ENCODE assay signal across 14 cellular contexts in genomic region chr20:12318043-12318442, GRCh38.
"Had no signal": no experiment of that assay in that cellular context is flagged by ENCODE, and none has a peak within 500 bp of the region (broad histone marks: within the 10 kb centered on the region; RNA-seq: fewer than 3 reads in every experiment).

No MANE protein-coding gene starts in this region.

- DNase-seq: activated CD8-positive, alpha-beta memory T cell treated with anti-CD3 and anti-CD28 coated beads, Interleukin-2, amount 10 ng/mL, durations not matched to agents 7 days and 5 days; activated effector memory CD4-positive, alpha-beta T cell treated with anti-CD3 and anti-CD28 coated beads, Interleukin-2, amount 50 U/mL, for 16 hours; activated naive CD8-positive, alpha-beta T cell treated with anti-CD3 and anti-CD28 coated beads for 36 hours; activated T-cell treated with anti-CD3 and anti-CD28 coated beads, Interleukin-2, amount 50 U/mL, for 4 hours; effector CD4-positive, alpha-beta T cell; mucosa of descending colon; naive thymus-derived CD8-positive, alpha-beta T cell; sigmoid colon; stimulated activated CD4-positive, alpha-beta T cell treated with anti-CD3 and anti-CD28 coated beads, Interleukin-2, amount 100 ng/mL, for 48 hours; stimulated activated naive CD4-positive, alpha-beta T cell treated with Interleukin-2 at 50 U/mL for 16 hours; T-helper 2 cell; upper lobe of left lung had no signal

- H3K36me3 ChIP-seq: gastroesophageal sphincter, prostate gland, sigmoid colon, upper lobe of left lung had no signal

- H3K9me3 ChIP-seq: gastroesophageal sphincter, mucosa of descending colon, prostate gland, sigmoid colon, upper lobe of left lung had no signal

- H3K4me3 ChIP-seq: gastroesophageal sphincter, mucosa of descending colon, prostate gland, sigmoid colon, upper lobe of left lung had no signal

- ATAC-seq: activated CD8-positive, alpha-beta memory T cell treated with anti-CD3 and anti-CD28 coated beads, Interleukin-2, amount 10 ng/mL, durations not matched to agents 7 days and 5 days; activated T-cell treated with anti-CD3 and anti-CD28 coated beads, Interleukin-2, amount 50 U/mL, for 4 hours; gastroesophageal sphincter; mucosa of descending colon; naive thymus-derived CD8-positive, alpha-beta T cell had no signal

- H3K27me3 ChIP-seq: gastroesophageal sphincter, sigmoid colon, upper lobe of left lung had no signal

- H3K27ac ChIP-seq: gastroesophageal sphincter, prostate gland, sigmoid colon, upper lobe of left lung had no signal

- H3K4me1 ChIP-seq: gastroesophageal sphincter, prostate gland, sigmoid colon, upper lobe of left lung had no signal

- H3K36me3 Mint-ChIP-seq: activated CD8-positive, alpha-beta memory T cell treated with anti-CD3 and anti-CD28 coated beads, Interleukin-2, amount 10 ng/mL, durations not matched to agents 7 days and 5 days; activated naive CD8-positive, alpha-beta T cell treated with anti-CD3 and anti-CD28 coated beads for 36 hours; naive thymus-derived CD8-positive, alpha-beta T cell had no signal

- H3K27ac Mint-ChIP-seq: activated CD8-positive, alpha-beta memory T cell treated with anti-CD3 and anti-CD28 coated beads, Interleukin-2, amount 10 ng/mL, durations not matched to agents 7 days and 5 days; activated naive CD8-positive, alpha-beta T cell treated with anti-CD3 and anti-CD28 coated beads for 36 hours; naive thymus-derived CD8-positive, alpha-beta T cell had no signal
